Comparison of ENCODE assay signal across 1 cellular context in genomic region chr12:29614926-29615325, GRCh38.
TF ChIP-seq lines count a peak whose summit lies in the region.

No MANE protein-coding gene starts in this region.

TF ChIP-seq in GM23338, 12 proteins besides CTCF, POLR2A, EP300 and RAD21 (continued from another document):
- TF ChIP-seq ZNF462 (CRISPR knock-in tag; IDR thresholded peaks at IDR 0.05) (no peak), JUNB (IDR thresholded peaks at IDR 0.05; ENCODE audit: unreplicated experiment) (no peak), EZH2 (IDR thresholded peaks at IDR 0.05; ENCODE audit: low read depth, unreplicated experiment) (no peak), EZH2phosphoT487 (IDR thresholded peaks at IDR 0.05; ENCODE audit: unreplicated experiment) (no peak), POLR2AphosphoS5 (IDR thresholded peaks at IDR 0.05; ENCODE audit: low read depth) (no peak), STAT1 (IDR thresholded peaks at IDR 0.05; ENCODE audit: unreplicated experiment) (no peak)
